In genomic region chr6:166862978-166863530, GRCh38 we compare ENCODE assay signal across 8 cellular contexts.
DNase-seq lines count a peak whose midpoint lies in the region; ATAC-seq, FAIRE-seq and TF ChIP-seq lines count a peak whose summit lies in the region.

No MANE protein-coding gene starts in this region.

- 23 to 43% (median 26%) methylated on average over 15 to 21 of the region's 21 CpGs for WGBS in small intestine, 3 donors

- FAIRE-seq in small intestine (lab: Jason Lieb, UNC) = no peak

- H3K4me1 ChIP-seq in HUES6 (ENCODE audit: control insufficient read depth, insufficient read depth, low read length) (peaks cover 7% of the 10 kb centered on the region; the same call in 1 of the 2 replicates), foreskin keratinocyte (no peaks in the 10 kb centered on the region), small intestine (ENCODE audit: control insufficient read depth in 2 of 2, insufficient read depth in 1 of 2, low read depth in 1 of 2, low read length in 1 of 2) (no peaks in the 10 kb centered on the region)

- peak overlapping the region; percentile 51 for H3K9ac ChIP-seq in HUES6 (ENCODE audit: low read length)

- DNase-seq in foreskin keratinocyte (no peak), small intestine (no peak), NOMO-1 treated with dmso at 0.1 percent for 144 hours (lab: John Stamatoyannopoulos, UW; ENCODE audit: unreplicated experiment) (no peak), MV-4-11 (lab: John Stamatoyannopoulos, UW) (no peak), posterior cingulate gyrus (no peak)

- intact Hi-C loops in posterior cingulate gyrus (cut with DNase I) = loop anchor here (5.0 kb wide), 1 partner anchor 44 kb away; no protein-coding TSS in a partner anchor

- H3K4me3 ChIP-seq in HUES6 (ENCODE audit: low read depth, low read length) = peak overlapping the region; percentile 76
- peak overlapping the region; percentile 12 to 43 for H3K4me3 ChIP-seq in small intestine (ENCODE audit: low read depth in 1 of 2, low read length in 2 of 2)

- TF ChIP-seq CTCF in foreskin keratinocyte (conservative IDR thresholded peaks at IDR 0.05) = no peak

- peak; percentile 35 for ATAC-seq in GM19452 (IDR thresholded peaks at IDR 0.05; ENCODE audit: unreplicated experiment)
- peak; percentile 37 for ATAC-seq in foreskin keratinocyte
- ATAC-seq in HG02840 (IDR thresholded peaks at IDR 0.05; ENCODE audit: low FRiP score, unreplicated experiment) = no peak

- H3K27me3 ChIP-seq in HUES6 (ENCODE audit: control insufficient read depth, insufficient read depth, low read length) (peaks cover 23% of the 10 kb centered on the region), foreskin keratinocyte (peaks cover 55% of the 10 kb centered on the region), small intestine (ENCODE audit: control insufficient read depth in 2 of 2, insufficient read depth in 2 of 2, low read length in 2 of 2) (peaks cover 0 to 2% of the 10 kb centered on the region in 2 donors)

- H3K9me3 ChIP-seq in HUES6 (ENCODE audit: control insufficient read depth, insufficient read depth, low read depth, low read length) (peaks cover 6% of the 10 kb centered on the region; the same call in 1 of the 2 replicates), small intestine (ENCODE audit: control insufficient read depth, low read depth) (no peaks in the 10 kb centered on the region)

- H3K27ac ChIP-seq in HUES6 (ENCODE audit: low read depth, low read length) (no peak overlapping the region), foreskin keratinocyte (no peak overlapping the region), small intestine (ENCODE audit: low read depth in 1 of 2, low read length in 1 of 2) (no peak overlapping the region)

- H3K36me3 ChIP-seq in HUES6 (ENCODE audit: control insufficient read depth, insufficient read depth, low read length) = no peaks in the 10 kb centered on the region
- no peaks in the 10 kb centered on the region for H3K36me3 ChIP-seq in small intestine (ENCODE audit: control insufficient read depth in 2 of 2, insufficient read depth in 2 of 2, low read length in 2 of 2)
